Comparison of ENCODE assay signal across 10 cellular contexts in the genomic region with DNA sequence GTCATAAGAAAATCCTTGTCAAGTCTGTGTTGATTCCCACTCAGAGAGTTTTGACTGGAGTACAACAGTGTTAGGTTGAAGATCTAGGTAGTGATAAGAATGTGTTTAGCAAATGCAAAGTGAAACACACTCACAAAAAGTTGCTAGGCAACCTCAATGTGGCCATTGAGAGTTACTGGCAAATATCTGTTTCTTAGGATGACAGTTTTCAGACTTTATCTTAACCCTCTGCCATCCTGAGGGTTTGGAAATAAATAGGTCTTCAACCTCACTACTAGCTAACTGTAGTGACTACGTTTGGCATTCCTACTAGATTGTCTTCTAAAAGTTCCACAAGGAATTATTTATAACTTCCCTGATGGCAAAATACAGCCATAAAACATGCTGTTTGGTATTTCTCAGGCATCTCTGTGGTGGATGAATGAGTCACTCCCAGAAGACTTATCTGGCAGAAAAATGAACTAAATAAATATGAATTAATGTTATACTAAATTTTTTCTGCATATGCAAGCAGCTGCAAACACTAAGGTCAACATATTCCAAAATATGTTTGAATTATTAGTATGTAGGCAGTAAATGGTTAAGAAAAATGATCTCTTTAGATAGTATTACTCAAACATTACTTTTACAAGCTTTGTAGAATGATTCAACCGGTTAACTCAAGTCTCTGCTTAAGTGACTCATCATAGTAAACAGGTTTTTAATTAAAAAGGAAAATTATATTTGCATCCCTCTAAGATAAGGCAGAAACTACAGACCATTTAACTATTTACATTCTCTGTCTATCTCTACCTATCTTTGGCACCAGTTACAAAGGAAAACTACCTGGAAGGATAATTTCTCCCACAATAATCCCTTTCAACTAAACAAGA. TPM values are rescaled to one million over a fixed set of nuclear protein-coding genes. Genes with fewer than 3 reads are reported as not detected.
A peak's percentile ranks its signal among the peaks of the same experiment; 100 is the strongest.
DNase-seq lines count a peak whose midpoint lies in the region; ATAC-seq and TF ChIP-seq lines count a peak whose summit lies in the region.
"Had no signal": no experiment of that assay in that cellular context is flagged by ENCODE, and none has a peak within 500 bp of the region (broad histone marks: within the 10 kb centered on the region; RNA-seq: fewer than 3 reads in every experiment).

No MANE protein-coding gene starts in this region.

- POLR2A ChIA-PET in activated CD4-positive, alpha-beta memory T cell treated with anti-CD3 and anti-CD28 coated beads for 36 hours (lab: Charles Lee): interaction anchor here (0.6 to 1.3 kb wide), 6 partner anchors 13 to 199 kb away, joined by 3 to 4 read pairs (median 3); a partner anchor contains a TSS

- no peaks in the 10 kb centered on the region for H3K27me3 ChIP-seq in transverse colon

- intact Hi-C loops in activated CD4-positive, alpha-beta memory T cell treated with anti-CD3 and anti-CD28 coated beads for 36 hours (cut with micrococcal nuclease): loop anchor here (1.0 to 10.0 kb wide), 7 partner anchors 75 to 917 kb away; a partner anchor contains a TSS
- intact Hi-C loops in transverse colon (cut with DNase I; ENCODE audit: low total_unique reads): no loop called here

- H3K4me1 ChIP-seq in transverse colon: peaks cover 17 to 49% (median 22%) of the 10 kb centered on the region in 4 donors

- H3K9me3 ChIP-seq in transverse colon: no peaks in the 10 kb centered on the region

- peaks cover 52% of the 10 kb centered on the region for H3K4me1 Mint-ChIP-seq in activated CD8-positive, alpha-beta memory T cell treated with anti-CD3 and anti-CD28 coated beads, Interleukin-2, amount 10 ng/mL, durations not matched to agents 7 days and 5 days
- peaks cover 54% of the 10 kb centered on the region for H3K4me1 Mint-ChIP-seq in activated CD4-positive, alpha-beta memory T cell treated with anti-CD3 and anti-CD28 coated beads for 36 hours (ENCODE audit: low read depth)
- H3K4me1 Mint-ChIP-seq: IgD-negative memory B cell had no signal

- no peaks in the 10 kb centered on the region for H3K27me3 Mint-ChIP-seq in activated CD8-positive, alpha-beta memory T cell treated with anti-CD3 and anti-CD28 coated beads, Interleukin-2, amount 10 ng/mL, durations not matched to agents 7 days and 5 days
- no peaks in the 10 kb centered on the region for H3K27me3 Mint-ChIP-seq in activated CD4-positive, alpha-beta memory T cell treated with anti-CD3 and anti-CD28 coated beads for 36 hours

- peaks cover 2% of the 10 kb centered on the region for H3K36me3 Mint-ChIP-seq in activated CD8-positive, alpha-beta memory T cell treated with anti-CD3 and anti-CD28 coated beads, Interleukin-2, amount 10 ng/mL, durations not matched to agents 7 days and 5 days
- H3K36me3 Mint-ChIP-seq in activated CD4-positive, alpha-beta memory T cell treated with anti-CD3 and anti-CD28 coated beads for 36 hours: no peaks in the 10 kb centered on the region

- H3K4me3 ChIP-seq in transverse colon: no peak overlapping the region

- in situ Hi-C loops in transverse colon (cut with MboI; ENCODE audit: low pct_ligation_motif_present in 1 of 4, low pct_unique_long_range_greater_than_20kb in 1 of 4, low sequenced_read_pairs in 3 of 4): loop anchor here in 1 of 4 donors (25.0 kb wide), 1 partner anchor 216 kb away; no protein-coding TSS in a partner anchor

- no peak for TF ChIP-seq POLR2A in transverse colon (IDR thresholded peaks at IDR 0.05)

- ATAC-seq in activated CD8-positive, alpha-beta memory T cell treated with anti-CD3 and anti-CD28 coated beads, Interleukin-2, amount 10 ng/mL, durations not matched to agents 7 days and 5 days: peak; percentile 71
- ATAC-seq in left lobe of liver (no peak), GM21447 (IDR thresholded peaks at IDR 0.05; ENCODE audit: unreplicated experiment) (no peak), GM21576 (IDR thresholded peaks at IDR 0.05; ENCODE audit: unreplicated experiment) (no peak)

- H3K9me3 Mint-ChIP-seq in activated CD8-positive, alpha-beta memory T cell treated with anti-CD3 and anti-CD28 coated beads, Interleukin-2, amount 10 ng/mL, durations not matched to agents 7 days and 5 days (ENCODE audit: low read depth): no peaks in the 10 kb centered on the region
- no peaks in the 10 kb centered on the region for H3K9me3 Mint-ChIP-seq in activated CD4-positive, alpha-beta memory T cell treated with anti-CD3 and anti-CD28 coated beads for 36 hours

- WGBS in transverse colon (ENCODE audit: low coverage in 1 of 2), 2 donors: 3 to 10% methylated on average over 2 of the region's 2 CpGs

- H3K27ac ChIP-seq in transverse colon: peak overlapping the region; percentile 18 to 56 (median 42)

- H3K36me3 ChIP-seq in transverse colon: no peaks in the 10 kb centered on the region

- no peak overlapping the region for H3K4me3 Mint-ChIP-seq in activated CD8-positive, alpha-beta memory T cell treated with anti-CD3 and anti-CD28 coated beads, Interleukin-2, amount 10 ng/mL, durations not matched to agents 7 days and 5 days
- peak overlapping the region; percentile 1 for H3K4me3 Mint-ChIP-seq in activated CD4-positive, alpha-beta memory T cell treated with anti-CD3 and anti-CD28 coated beads for 36 hours
- H3K4me3 Mint-ChIP-seq: IgD-negative memory B cell had no signal

- no peak for TF ChIP-seq CTCF in transverse colon (IDR thresholded peaks at IDR 0.05)

- no peak for TF ChIP-seq EP300 in transverse colon (IDR thresholded peaks at IDR 0.05; ENCODE audit: low read depth)

- CTCF ChIA-PET in activated CD8-positive, alpha-beta memory T cell treated with anti-CD3 and anti-CD28 coated beads, Interleukin-2, amount 10 ng/mL, durations not matched to agents 7 days and 5 days (lab: Charles Lee): interaction anchor here (1.1 to 2.8 kb wide), 4 partner anchors 16 to 136 kb away, joined by 4 to 16 read pairs (median 4); a partner anchor contains a TSS
- CTCF ChIA-PET in activated CD4-positive, alpha-beta memory T cell treated with anti-CD3 and anti-CD28 coated beads for 36 hours (lab: Charles Lee): interaction anchor here (0.6 to 3.1 kb wide), 5 partner anchors 13 to 163 kb away, joined by 3 to 15 read pairs (median 3); a partner anchor contains a TSS

- DNase-seq in activated CD8-positive, alpha-beta memory T cell treated with anti-CD3 and anti-CD28 coated beads, Interleukin-2, amount 10 ng/mL, durations not matched to agents 7 days and 5 days: peak; percentile 72
- DNase-seq in activated CD8-positive, alpha-beta memory T cell treated with anti-CD3 and anti-CD28 coated beads, Interleukin-2, amount 50 U/mL, for 48 hours: no peak
- peak; percentile 45 for DNase-seq in activated CD4-positive, alpha-beta memory T cell treated with anti-CD3 and anti-CD28 coated beads for 36 hours
- DNase-seq in foreskin melanocyte (peak; percentile 67), transverse colon (no peak), left lobe of liver (ENCODE audit: low spot score) (no peak)
- DNase-seq: DND-41 had no signal

- H3K27ac Mint-ChIP-seq in activated CD8-positive, alpha-beta memory T cell treated with anti-CD3 and anti-CD28 coated beads, Interleukin-2, amount 10 ng/mL, durations not matched to agents 7 days and 5 days: peak overlapping the region; percentile 87
- H3K27ac Mint-ChIP-seq in activated CD4-positive, alpha-beta memory T cell treated with anti-CD3 and anti-CD28 coated beads for 36 hours: peak overlapping the region; percentile 64
- H3K27ac Mint-ChIP-seq: IgD-negative memory B cell had no signal

RNA-seq across cellular contexts. Expression of a gene that starts 17.1 kb away (rescaled TPM):
- 10 to 100 TPM; 73.7 to 78.0 TPM for total RNA-seq in activated CD8-positive, alpha-beta memory T cell treated with anti-CD3 and anti-CD28 coated beads, Interleukin-2, amount 10 ng/mL, durations not matched to agents 7 days and 5 days
- 10 to 100 TPM; 10.2 TPM for total RNA-seq in activated CD4-positive, alpha-beta memory T cell treated with anti-CD3 and anti-CD28 coated beads for 36 hours
- total RNA-seq in transverse colon (1,000 to 10,000 TPM in 1 of 4 donors, 100 to 1,000 TPM in 3; 140 to 1,280 (median 344) TPM), left lobe of liver (4.8 TPM)

RNA-seq across cellular contexts. Expression of a gene that starts 27.2 kb away (rescaled TPM):
- total RNA-seq in activated CD8-positive, alpha-beta memory T cell treated with anti-CD3 and anti-CD28 coated beads, Interleukin-2, amount 10 ng/mL, durations not matched to agents 7 days and 5 days: not detected
- not detected for total RNA-seq in activated CD4-positive, alpha-beta memory T cell treated with anti-CD3 and anti-CD28 coated beads for 36 hours
- total RNA-seq in transverse colon (not detected), left lobe of liver (not detected)

Comparison
In these comparisons a context has a peak if more than half of its experiments do, and no peak if none do; other contexts are left out.
1. DNase-seq: peak in activated CD8-positive, alpha-beta memory T cell treated with anti-CD3 and anti-CD28 coated beads, Interleukin-2, amount 10 ng/mL, durations not matched to agents 7 days and 5 days (single experiment), activated CD4-positive, alpha-beta memory T cell treated with anti-CD3 and anti-CD28 coated beads for 36 hours (single experiment) and foreskin melanocyte (single experiment); none in activated CD8-positive, alpha-beta memory T cell treated with anti-CD3 and anti-CD28 coated beads, Interleukin-2, amount 50 U/mL, for 48 hours (single experiment), transverse colon (single experiment) and left lobe of liver (single experiment).
2. RNA of a gene that starts 17.1 kb away (total RNA-seq): 140 to 1,280 TPM in transverse colon and 73.7 to 78.0 TPM in activated CD8-positive, alpha-beta memory T cell treated with anti-CD3 and anti-CD28 coated beads, Interleukin-2, amount 10 ng/mL, durations not matched to agents 7 days and 5 days; 10.2 TPM in activated CD4-positive, alpha-beta memory T cell treated with anti-CD3 and anti-CD28 coated beads for 36 hours and 4.8 TPM in left lobe of liver (single experiment); every median in the first group is over 4 times any median in the second.